1 cellular context compared by ENCODE assay signal in the genomic region with DNA sequence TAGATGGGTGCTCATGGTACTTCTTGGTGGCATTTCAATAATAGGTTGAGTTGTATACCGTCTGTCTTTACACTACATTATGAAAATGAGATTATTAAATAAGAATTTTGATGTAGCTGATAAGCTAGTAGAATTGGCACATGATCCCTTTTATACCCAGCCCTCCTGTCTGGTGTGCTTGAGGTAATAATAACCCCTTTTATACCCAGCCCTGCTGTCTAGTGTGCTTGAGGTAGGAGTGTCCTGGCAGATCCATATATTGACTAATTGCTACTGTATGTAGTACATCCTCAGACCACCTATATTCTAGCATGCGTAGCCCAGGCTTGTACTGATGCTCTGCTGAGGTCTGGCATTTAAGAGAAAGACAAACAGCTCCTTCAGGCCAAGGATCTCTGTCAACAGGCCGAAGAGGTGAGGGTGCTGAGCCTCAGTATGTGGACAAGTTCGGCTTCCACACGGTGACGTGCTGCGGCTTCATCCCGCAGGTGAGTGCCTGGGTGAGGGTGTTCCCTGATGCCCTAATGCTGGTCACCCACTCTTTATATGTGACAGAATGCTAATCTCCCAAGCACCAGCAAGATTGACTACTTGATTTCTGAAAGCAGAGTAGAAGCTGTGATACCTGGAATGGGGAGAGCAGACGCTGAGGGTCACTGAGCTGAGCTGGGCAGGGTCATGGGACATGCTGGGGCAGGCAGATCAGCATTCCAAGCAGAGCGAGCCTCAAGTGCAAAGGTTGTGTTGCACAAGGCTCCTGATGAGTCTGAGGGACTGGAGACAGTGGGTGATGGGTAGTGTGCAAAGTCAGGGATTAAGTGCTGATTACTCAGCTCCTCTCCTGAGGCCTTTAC.
TF ChIP-seq lines count a peak whose summit lies in the region.

No MANE protein-coding gene starts in this region.

TF ChIP-seq in K562, 482 proteins besides CTCF, POLR2A, EP300 and RAD21:
- TF ChIP-seq, protein P1, sequence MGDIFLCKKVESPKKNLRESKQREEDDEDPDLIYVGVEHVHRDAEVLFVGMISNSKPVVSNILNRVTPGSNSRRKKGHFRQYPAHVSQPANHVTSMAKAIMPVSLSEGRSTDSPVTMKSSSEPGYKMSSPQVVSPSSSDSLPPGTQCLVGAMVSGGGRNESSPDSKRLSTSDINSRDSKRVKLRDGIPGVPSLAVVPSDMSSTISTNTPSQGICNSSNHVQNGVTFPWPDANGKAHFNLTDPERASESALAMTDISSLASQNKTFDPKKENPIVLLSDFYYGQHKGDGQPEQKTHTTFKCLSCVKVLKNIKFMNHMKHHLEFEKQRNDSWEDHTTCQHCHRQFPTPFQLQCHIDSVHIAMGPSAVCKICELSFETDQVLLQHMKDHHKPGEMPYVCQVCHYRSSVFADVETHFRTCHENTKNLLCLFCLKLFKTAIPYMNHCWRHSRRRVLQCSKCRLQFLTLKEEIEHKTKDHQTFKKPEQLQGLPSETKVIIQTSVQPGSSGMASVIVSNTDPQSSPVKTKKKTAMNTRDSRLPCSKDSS (IDR thresholded peaks at IDR 0.05; ENCODE audit: low read depth, partially characterized antibody) = peak; percentile 89
- TF ChIP-seq, protein P2, sequence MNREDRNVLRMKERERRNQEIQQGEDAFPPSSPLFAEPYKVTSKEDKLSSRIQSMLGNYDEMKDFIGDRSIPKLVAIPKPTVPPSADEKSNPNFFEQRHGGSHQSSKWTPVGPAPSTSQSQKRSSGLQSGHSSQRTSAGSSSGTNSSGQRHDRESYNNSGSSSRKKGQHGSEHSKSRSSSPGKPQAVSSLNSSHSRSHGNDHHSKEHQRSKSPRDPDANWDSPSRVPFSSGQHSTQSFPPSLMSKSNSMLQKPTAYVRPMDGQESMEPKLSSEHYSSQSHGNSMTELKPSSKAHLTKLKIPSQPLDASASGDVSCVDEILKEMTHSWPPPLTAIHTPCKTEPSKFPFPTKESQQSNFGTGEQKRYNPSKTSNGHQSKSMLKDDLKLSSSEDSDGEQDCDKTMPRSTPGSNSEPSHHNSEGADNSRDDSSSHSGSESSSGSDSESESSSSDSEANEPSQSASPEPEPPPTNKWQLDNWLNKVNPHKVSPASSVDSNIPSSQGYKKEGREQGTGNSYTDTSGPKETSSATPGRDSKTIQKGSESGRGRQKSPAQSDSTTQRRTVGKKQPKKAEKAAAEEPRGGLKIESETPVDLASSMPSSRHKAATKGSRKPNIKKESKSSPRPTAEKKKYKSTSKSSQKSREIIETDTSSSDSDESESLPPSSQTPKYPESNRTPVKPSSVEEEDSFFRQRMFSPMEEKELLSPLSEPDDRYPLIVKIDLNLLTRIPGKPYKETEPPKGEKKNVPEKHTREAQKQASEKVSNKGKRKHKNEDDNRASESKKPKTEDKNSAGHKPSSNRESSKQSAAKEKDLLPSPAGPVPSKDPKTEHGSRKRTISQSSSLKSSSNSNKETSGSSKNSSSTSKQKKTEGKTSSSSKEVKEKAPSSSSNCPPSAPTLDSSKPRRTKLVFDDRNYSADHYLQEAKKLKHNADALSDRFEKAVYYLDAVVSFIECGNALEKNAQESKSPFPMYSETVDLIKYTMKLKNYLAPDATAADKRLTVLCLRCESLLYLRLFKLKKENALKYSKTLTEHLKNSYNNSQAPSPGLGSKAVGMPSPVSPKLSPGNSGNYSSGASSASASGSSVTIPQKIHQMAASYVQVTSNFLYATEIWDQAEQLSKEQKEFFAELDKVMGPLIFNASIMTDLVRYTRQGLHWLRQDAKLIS (CRISPR knock-in tag; IDR thresholded peaks at IDR 0.05) = no peak
- TF ChIP-seq CBX5 (IDR thresholded peaks at IDR 0.05; ENCODE audit: borderline replicate concordance, low read depth) = peak; percentile 90
- TF ChIP-seq XRCC3 (IDR thresholded peaks at IDR 0.05) = peak; percentile 73; the same call in 1 of the 2 replicates
- TF ChIP-seq, protein P3, sequence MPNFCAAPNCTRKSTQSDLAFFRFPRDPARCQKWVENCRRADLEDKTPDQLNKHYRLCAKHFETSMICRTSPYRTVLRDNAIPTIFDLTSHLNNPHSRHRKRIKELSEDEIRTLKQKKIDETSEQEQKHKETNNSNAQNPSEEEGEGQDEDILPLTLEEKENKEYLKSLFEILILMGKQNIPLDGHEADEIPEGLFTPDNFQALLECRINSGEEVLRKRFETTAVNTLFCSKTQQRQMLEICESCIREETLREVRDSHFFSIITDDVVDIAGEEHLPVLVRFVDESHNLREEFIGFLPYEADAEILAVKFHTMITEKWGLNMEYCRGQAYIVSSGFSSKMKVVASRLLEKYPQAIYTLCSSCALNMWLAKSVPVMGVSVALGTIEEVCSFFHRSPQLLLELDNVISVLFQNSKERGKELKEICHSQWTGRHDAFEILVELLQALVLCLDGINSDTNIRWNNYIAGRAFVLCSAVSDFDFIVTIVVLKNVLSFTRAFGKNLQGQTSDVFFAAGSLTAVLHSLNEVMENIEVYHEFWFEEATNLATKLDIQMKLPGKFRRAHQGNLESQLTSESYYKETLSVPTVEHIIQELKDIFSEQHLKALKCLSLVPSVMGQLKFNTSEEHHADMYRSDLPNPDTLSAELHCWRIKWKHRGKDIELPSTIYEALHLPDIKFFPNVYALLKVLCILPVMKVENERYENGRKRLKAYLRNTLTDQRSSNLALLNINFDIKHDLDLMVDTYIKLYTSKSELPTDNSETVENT (CRISPR knock-in tag; IDR thresholded peaks at IDR 0.05) = no peak
- TF ChIP-seq MEF2A (IDR thresholded peaks at IDR 0.05; ENCODE audit: control insufficient read depth, low read depth, low read length) = 0 out of 2 replicates have a peak, but pooled peaks have one; percentile 39
- peak in 1 of 2 experiments; percentile 98; a peak in 2 of 3 replicates for TF ChIP-seq CBX3 (IDR thresholded peaks at IDR 0.05; ENCODE audit: borderline replicate concordance in 1 of 2, low read length in 2 of 2)
- no peak for TF ChIP-seq ZNF316 (IDR thresholded peaks at IDR 0.05)
- TF ChIP-seq ZFP1 (CRISPR knock-in tag; IDR thresholded peaks at IDR 0.05) = peak; percentile 99
- TF ChIP-seq ZNF589 (CRISPR knock-in tag; IDR thresholded peaks at IDR 0.05; ENCODE audit: low read depth) = no peak
- no peak for TF ChIP-seq ZNF561 (CRISPR knock-in tag; conservative IDR thresholded peaks at IDR 0.05)
- TF ChIP-seq NFIC (IDR thresholded peaks at IDR 0.05) = peak; percentile 61; the same call in 1 of the 2 replicates
- TF ChIP-seq, protein P4, sequence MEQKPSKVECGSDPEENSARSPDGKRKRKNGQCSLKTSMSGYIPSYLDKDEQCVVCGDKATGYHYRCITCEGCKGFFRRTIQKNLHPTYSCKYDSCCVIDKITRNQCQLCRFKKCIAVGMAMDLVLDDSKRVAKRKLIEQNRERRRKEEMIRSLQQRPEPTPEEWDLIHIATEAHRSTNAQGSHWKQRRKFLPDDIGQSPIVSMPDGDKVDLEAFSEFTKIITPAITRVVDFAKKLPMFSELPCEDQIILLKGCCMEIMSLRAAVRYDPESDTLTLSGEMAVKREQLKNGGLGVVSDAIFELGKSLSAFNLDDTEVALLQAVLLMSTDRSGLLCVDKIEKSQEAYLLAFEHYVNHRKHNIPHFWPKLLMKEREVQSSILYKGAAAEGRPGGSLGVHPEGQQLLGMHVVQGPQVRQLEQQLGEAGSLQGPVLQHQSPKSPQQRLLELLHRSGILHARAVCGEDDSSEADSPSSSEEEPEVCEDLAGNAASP (IDR thresholded peaks at IDR 0.05) = no peak
- peak; percentile 77 to 93 for TF ChIP-seq TRIM24 (IDR thresholded peaks at IDR 0.05)
- TF ChIP-seq, protein P5, sequence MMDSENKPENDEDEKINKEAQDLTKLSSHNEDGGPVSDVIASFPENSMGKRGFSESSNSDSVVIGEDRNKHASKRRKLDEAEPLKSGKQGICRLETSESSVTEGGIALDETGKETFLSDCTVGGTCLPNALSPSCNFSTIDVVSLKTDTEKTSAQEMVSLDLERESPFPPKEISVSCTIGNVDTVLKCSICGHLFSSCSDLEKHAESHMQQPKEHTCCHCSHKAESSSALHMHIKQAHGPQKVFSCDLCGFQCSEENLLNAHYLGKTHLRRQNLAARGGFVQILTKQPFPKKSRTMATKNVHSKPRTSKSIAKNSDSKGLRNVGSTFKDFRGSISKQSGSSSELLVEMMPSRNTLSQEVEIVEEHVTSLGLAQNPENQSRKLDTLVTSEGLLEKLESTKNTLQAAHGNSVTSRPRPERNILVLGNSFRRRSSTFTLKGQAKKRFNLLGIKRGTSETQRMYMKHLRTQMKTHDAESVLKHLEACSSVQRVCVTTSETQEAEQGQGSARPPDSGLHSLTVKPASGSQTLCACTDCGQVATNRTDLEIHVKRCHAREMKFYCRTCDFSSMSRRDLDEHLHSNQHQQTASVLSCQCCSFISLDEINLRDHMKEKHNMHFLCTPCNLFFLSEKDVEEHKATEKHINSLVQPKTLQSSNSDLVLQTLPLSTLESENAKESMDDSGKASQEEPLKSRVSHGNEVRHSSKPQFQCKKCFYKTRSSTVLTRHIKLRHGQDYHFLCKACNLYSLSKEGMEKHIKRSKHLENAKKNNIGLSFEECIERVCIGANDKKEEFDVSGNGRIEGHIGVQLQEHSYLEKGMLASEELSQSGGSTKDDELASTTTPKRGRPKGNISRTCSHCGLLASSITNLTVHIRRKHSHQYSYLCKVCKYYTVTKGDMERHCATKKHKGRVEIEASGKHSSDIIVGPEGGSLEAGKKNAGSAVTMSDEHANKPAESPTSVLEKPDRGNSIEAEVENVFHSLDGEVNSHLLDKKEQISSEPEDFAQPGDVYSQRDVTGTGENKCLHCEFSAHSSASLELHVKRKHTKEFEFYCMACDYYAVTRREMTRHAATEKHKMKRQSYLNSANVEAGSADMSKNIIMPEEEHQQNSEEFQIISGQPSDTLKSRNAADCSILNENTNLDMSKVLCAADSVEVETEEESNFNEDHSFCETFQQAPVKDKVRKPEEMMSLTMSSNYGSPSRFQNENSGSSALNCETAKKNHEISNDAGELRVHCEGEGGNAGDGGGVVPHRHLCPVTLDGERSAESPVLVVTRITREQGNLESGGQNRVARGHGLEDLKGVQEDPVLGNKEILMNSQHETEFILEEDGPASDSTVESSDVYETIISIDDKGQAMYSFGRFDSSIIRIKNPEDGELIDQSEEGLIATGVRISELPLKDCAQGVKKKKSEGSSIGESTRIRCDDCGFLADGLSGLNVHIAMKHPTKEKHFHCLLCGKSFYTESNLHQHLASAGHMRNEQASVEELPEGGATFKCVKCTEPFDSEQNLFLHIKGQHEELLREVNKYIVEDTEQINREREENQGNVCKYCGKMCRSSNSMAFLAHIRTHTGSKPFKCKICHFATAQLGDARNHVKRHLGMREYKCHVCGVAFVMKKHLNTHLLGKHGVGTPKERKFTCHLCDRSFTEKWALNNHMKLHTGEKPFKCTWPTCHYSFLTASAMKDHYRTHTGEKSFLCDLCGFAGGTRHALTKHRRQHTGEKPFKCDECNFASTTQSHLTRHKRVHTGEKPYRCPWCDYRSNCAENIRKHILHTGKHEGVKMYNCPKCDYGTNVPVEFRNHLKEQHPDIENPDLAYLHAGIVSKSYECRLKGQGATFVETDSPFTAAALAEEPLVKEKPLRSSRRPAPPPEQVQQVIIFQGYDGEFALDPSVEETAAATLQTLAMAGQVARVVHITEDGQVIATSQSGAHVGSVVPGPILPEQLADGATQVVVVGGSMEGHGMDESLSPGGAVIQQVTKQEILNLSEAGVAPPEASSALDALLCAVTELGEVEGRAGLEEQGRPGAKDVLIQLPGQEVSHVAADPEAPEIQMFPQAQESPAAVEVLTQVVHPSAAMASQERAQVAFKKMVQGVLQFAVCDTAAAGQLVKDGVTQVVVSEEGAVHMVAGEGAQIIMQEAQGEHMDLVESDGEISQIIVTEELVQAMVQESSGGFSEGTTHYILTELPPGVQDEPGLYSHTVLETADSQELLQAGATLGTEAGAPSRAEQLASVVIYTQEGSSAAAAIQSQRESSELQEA (IDR thresholded peaks at IDR 0.05; ENCODE audit: low read depth) = no peak
- no peak for TF ChIP-seq HOXB6 (CRISPR knock-in tag; IDR thresholded peaks at IDR 0.05; ENCODE audit: borderline replicate concordance)
- no peak for TF ChIP-seq RBM25 (IDR thresholded peaks at IDR 0.05; ENCODE audit: low read depth, low read length, severe bottlenecking)
- TF ChIP-seq, protein P6, sequence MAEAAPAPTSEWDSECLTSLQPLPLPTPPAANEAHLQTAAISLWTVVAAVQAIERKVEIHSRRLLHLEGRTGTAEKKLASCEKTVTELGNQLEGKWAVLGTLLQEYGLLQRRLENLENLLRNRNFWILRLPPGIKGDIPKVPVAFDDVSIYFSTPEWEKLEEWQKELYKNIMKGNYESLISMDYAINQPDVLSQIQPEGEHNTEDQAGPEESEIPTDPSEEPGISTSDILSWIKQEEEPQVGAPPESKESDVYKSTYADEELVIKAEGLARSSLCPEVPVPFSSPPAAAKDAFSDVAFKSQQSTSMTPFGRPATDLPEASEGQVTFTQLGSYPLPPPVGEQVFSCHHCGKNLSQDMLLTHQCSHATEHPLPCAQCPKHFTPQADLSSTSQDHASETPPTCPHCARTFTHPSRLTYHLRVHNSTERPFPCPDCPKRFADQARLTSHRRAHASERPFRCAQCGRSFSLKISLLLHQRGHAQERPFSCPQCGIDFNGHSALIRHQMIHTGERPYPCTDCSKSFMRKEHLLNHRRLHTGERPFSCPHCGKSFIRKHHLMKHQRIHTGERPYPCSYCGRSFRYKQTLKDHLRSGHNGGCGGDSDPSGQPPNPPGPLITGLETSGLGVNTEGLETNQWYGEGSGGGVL (CRISPR knock-in tag; IDR thresholded peaks at IDR 0.05) = no peak
- peak; percentile 71; the same call in 1 of the 2 replicates for TF ChIP-seq ZNF445 (CRISPR knock-in tag; IDR thresholded peaks at IDR 0.05; ENCODE audit: low read depth)
- no peak for TF ChIP-seq FOXM1 (IDR thresholded peaks at IDR 0.05; ENCODE audit: low read depth)
- TF ChIP-seq FOXM1 (CRISPR knock-in tag; IDR thresholded peaks at IDR 0.05; ENCODE audit: low read depth) = no peak
- peak; percentile 70 for TF ChIP-seq GATA2 (CRISPR knock-in tag; IDR thresholded peaks at IDR 0.05)
- TF ChIP-seq FOXP1 (CRISPR knock-in tag; IDR thresholded peaks at IDR 0.05) = no peak
- no peak for TF ChIP-seq HDAC2 (IDR thresholded peaks at IDR 0.05)
- TF ChIP-seq MEIS2 (IDR thresholded peaks at IDR 0.05; ENCODE audit: partially characterized antibody) = no peak
- TF ChIP-seq XRCC5 (IDR thresholded peaks at IDR 0.05; ENCODE audit: low read depth, low read length) = no peak
- TF ChIP-seq ARNT (IDR thresholded peaks at IDR 0.05) = peak in 1 of 2 experiments; percentile 68; a peak in 1 of 4 replicates
- TF ChIP-seq PTTG1 (tag; IDR thresholded peaks at IDR 0.05; ENCODE audit: low read depth) = no peak
- TF ChIP-seq BHLHE40 (IDR thresholded peaks at IDR 0.05; ENCODE audit: low read length) = peak; percentile 60; the same call in 1 of the 2 replicates
- 0 out of 2 replicates have a peak, but pooled peaks have one; percentile 13 for TF ChIP-seq JUN (IDR thresholded peaks at IDR 0.05; ENCODE audit: borderline replicate concordance, low read depth, low read length)
- no peak for TF ChIP-seq JUN (CRISPR knock-in tag; IDR thresholded peaks at IDR 0.05; ENCODE audit: borderline replicate concordance)
- TF ChIP-seq TRIM28 (IDR thresholded peaks at IDR 0.05) = peak; percentile 98
- no peak for TF ChIP-seq NR2C1 (IDR thresholded peaks at IDR 0.05)
- no peak for TF ChIP-seq NR2C1 (tag; IDR thresholded peaks at IDR 0.05)
- TF ChIP-seq NFATC3 (IDR thresholded peaks at IDR 0.05) = no peak
